14 cellular contexts compared by ENCODE assay signal in the genomic region with DNA sequence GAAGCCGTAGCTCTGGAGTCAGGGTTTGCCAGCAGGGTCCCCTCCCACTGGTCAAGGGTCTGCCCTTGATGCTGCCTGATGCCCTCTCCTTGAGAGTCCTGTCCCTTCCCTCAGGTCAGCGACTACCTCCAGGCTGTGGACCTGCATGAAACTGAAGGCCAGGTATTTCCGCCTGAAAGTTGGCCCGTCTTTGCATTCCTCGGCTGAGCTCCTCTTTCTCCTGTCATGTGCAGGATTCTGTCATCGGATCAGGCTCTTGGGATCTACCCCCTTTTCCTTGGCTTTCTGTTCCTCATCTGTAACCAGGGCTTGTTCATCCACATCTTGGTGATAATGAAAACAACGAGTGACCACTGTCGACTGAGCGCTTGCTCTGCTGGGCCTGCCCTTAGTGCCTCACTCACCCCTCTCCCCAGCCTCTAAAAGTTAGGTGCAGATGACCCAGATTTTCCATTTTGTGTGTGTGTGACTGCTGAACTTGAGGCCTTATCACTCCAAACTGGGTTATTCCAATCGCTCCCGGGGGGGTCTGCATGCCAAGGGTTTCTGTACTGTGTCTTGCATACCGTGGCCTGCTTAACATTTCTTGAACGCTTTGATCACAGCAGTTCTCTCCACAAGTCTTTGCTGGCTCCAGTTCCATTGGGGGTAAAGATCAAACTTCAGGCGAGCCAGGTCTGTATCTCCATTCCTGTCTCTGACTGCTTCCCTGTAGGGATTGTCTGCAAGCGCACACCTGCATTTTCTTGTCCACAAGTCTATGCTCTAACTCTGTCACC.
"Had no signal": no experiment of that assay in that cellular context is flagged by ENCODE, and none has a peak within 500 bp of the region (broad histone marks: within the 10 kb centered on the region; RNA-seq: fewer than 3 reads in every experiment).

No MANE protein-coding gene starts in this region.

- H3K27me3 ChIP-seq: dorsolateral prefrontal cortex, right atrium auricular region, SJCRH30, spleen, upper lobe of left lung had no signal

- H3K9me3 Mint-ChIP-seq: activated CD8-positive, alpha-beta T cell treated with anti-CD3 and anti-CD28 coated beads for 36 hours; activated naive CD4-positive, alpha-beta T cell treated with anti-CD3 and anti-CD28 coated beads for 36 hours; stimulated activated naive B cell treated with anti-CD40 and anti-IgM and Interleukin-4, amounts not matched to agents 10 μg/mL and 1 μg/mL and 100 μg/mL, for 72 hours had no signal

- H3K4me3 ChIP-seq: dorsolateral prefrontal cortex, left ventricle myocardium inferior, right atrium auricular region, SJCRH30, spleen, upper lobe of left lung had no signal

- DNase-seq: activated CD8-positive, alpha-beta memory T cell treated with anti-CD3 and anti-CD28 coated beads, Interleukin-2, amount 50 U/mL, for 48 hours; activated CD8-positive, alpha-beta T cell treated with anti-CD3 and anti-CD28 coated beads for 36 hours; activated naive CD4-positive, alpha-beta T cell treated with anti-CD3 and anti-CD28 coated beads for 36 hours; dorsolateral prefrontal cortex; glutamatergic neuron; left ventricle myocardium inferior; mesenchymal stem cell; SJCRH30; spleen; stimulated activated CD4-positive, alpha-beta T cell treated with anti-CD3 and anti-CD28 coated beads, Interleukin-1b, Interleukin-23, amount 100 ng/mL, for 48 hours; stimulated activated naive B cell treated with anti-CD40 and anti-IgM and Interleukin-4, amounts not matched to agents 10 μg/mL and 1 μg/mL and 100 μg/mL, for 72 hours; SW 1271; upper lobe of left lung had no signal

- H3K9me3 ChIP-seq: left ventricle myocardium inferior, right atrium auricular region, SJCRH30, spleen, upper lobe of left lung had no signal

- H3K27me3 Mint-ChIP-seq: activated CD8-positive, alpha-beta T cell treated with anti-CD3 and anti-CD28 coated beads for 36 hours; stimulated activated naive B cell treated with anti-CD40 and anti-IgM and Interleukin-4, amounts not matched to agents 10 μg/mL and 1 μg/mL and 100 μg/mL, for 72 hours had no signal

- H3K4me3 Mint-ChIP-seq: activated CD8-positive, alpha-beta T cell treated with anti-CD3 and anti-CD28 coated beads for 36 hours; activated naive CD4-positive, alpha-beta T cell treated with anti-CD3 and anti-CD28 coated beads for 36 hours; stimulated activated naive B cell treated with anti-CD40 and anti-IgM and Interleukin-4, amounts not matched to agents 10 μg/mL and 1 μg/mL and 100 μg/mL, for 72 hours had no signal

- H3K27ac Mint-ChIP-seq: activated CD8-positive, alpha-beta T cell treated with anti-CD3 and anti-CD28 coated beads for 36 hours; activated naive CD4-positive, alpha-beta T cell treated with anti-CD3 and anti-CD28 coated beads for 36 hours; stimulated activated naive B cell treated with anti-CD40 and anti-IgM and Interleukin-4, amounts not matched to agents 10 μg/mL and 1 μg/mL and 100 μg/mL, for 72 hours had no signal

- H3K36me3 ChIP-seq: left ventricle myocardium inferior, right atrium auricular region, SJCRH30, upper lobe of left lung had no signal

- H3K4me1 ChIP-seq: left ventricle myocardium inferior, right atrium auricular region, SJCRH30, spleen, upper lobe of left lung had no signal
